9 cellular contexts compared by ENCODE assay signal in the genomic region with DNA sequence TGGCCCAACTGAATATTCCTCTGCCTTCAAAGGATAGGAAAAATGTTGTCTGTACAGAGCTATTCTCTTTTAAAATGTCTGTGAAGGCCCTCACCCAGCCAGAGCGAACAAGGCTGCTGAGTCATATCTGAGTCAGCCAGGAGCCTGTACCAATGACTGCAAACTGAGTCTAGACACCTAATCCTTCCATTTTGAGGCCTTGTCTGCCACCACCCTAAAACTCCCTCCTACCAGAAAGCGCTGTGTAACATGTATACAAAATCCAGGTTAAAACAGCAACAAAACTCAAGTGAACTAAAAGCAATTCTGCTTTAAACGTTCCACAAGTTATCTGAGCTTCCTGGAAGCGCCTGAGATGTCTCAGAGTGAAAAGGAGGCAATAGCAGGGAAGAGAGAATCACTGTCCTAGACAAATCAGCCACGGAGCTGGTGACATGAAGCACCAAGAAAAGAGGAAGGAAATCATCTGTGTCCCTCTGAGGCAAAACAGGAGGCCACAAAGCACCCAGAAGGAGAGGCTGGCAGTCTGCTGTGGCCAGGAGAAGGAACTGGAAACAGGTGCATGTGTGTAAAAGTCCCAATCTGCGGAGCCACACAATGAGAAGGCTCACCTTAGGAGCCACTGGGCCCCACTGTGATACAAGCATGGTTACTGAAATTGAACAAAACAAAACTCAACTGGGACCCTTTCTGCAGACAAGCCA. TPM values are rescaled to one million over a fixed set of nuclear protein-coding genes. Genes with fewer than 3 reads are reported as not detected.
DNase-seq lines count a peak whose midpoint lies in the region; ATAC-seq and TF ChIP-seq lines count a peak whose summit lies in the region.
"Had no signal": no experiment of that assay in that cellular context is flagged by ENCODE, and none has a peak within 500 bp of the region (broad histone marks: within the 10 kb centered on the region; RNA-seq: fewer than 3 reads in every experiment).

No MANE protein-coding gene starts in this region.

- peak; percentile 82 for ATAC-seq in HCT116
- peak; percentile 17 for ATAC-seq in activated naive CD8-positive, alpha-beta T cell treated with anti-CD3 and anti-CD28 coated beads, Interleukin-2, amount 10 ng/mL, durations not matched to agents 7 days and 5 days (ENCODE audit: low read depth)
- ATAC-seq in GM23338: no peak

- H3K27me3 Mint-ChIP-seq in activated naive CD8-positive, alpha-beta T cell treated with anti-CD3 and anti-CD28 coated beads, Interleukin-2, amount 10 ng/mL, durations not matched to agents 7 days and 5 days: no peaks in the 10 kb centered on the region
- peaks cover 3% of the 10 kb centered on the region for H3K27me3 Mint-ChIP-seq in GM23338 (ENCODE audit: insufficient read depth, low read depth, poor library complexity)

- RAD21 ChIA-PET in HCT116 (lab: Charles Lee; ENCODE audit: low non-redundant PET in 1 of 2, low total read pairs in 2 of 2, uncharacterized antibody in 2 of 2, unreplicated experiment in 2 of 2): no interaction called here

- H3K4me1 Mint-ChIP-seq in activated naive CD8-positive, alpha-beta T cell treated with anti-CD3 and anti-CD28 coated beads, Interleukin-2, amount 10 ng/mL, durations not matched to agents 7 days and 5 days: peaks cover 15% of the 10 kb centered on the region
- peaks cover 21% of the 10 kb centered on the region for H3K4me1 Mint-ChIP-seq in GM23338

- H2BK15ac ChIP-seq in mesenchymal stem cell (ENCODE audit: low read depth, poor library complexity, severe bottlenecking): no peak overlapping the region

- no peak overlapping the region for H4K91ac ChIP-seq in mesenchymal stem cell (ENCODE audit: low read length)

- H3K9me2 ChIP-seq in HCT116 (ENCODE audit: insufficient read depth) (no peaks in the 10 kb centered on the region), GM23338 (ENCODE audit: insufficient read depth) (no peaks in the 10 kb centered on the region; the same call in 1 of the 2 replicates)

- peak overlapping the region; percentile 29 for H2AK5ac ChIP-seq in mesenchymal stem cell (ENCODE audit: low read length, severe bottlenecking)

- intact Hi-C loops in HCT116 (cut with micrococcal nuclease): no loop called here

- H3K14ac ChIP-seq in mesenchymal stem cell (ENCODE audit: low read length in 2 of 2): no peak overlapping the region

- peak overlapping the region in 1 of 2 experiments; percentile 30 for H3K18ac ChIP-seq in mesenchymal stem cell (ENCODE audit: low read depth in 1 of 2, low read length in 2 of 2)

- peak overlapping the region; percentile 15 for H2BK120ac ChIP-seq in mesenchymal stem cell (ENCODE audit: low read depth, low read length)

- in situ Hi-C loops in GM13977 (cut with MboI; ENCODE audit: low pct_unique_long_range_greater_than_20kb, low sequenced_read_pairs, unreplicated experiment): no loop called here

- TF ChIP-seq RAD21 in HCT116 (IDR thresholded peaks at IDR 0.05; ENCODE audit: low read depth): no peak

- no peak overlapping the region for H3K4me3 ChIP-seq in HCT116 (replicated peaks in 1 of 2; ENCODE audit: low read depth in 1 of 2, low read length in 2 of 2)
- no peak overlapping the region for H3K4me3 ChIP-seq in mesenchymal stem cell (ENCODE audit: insufficient read depth in 1 of 2, low read depth in 1 of 2, low read length in 2 of 2)
- H3K4me3 ChIP-seq in GM23338: no peak overlapping the region

- no peak overlapping the region for H3K4ac ChIP-seq in mesenchymal stem cell (ENCODE audit: low read depth in 1 of 2, low read length in 2 of 2)

- H3K4me3 Mint-ChIP-seq in activated naive CD8-positive, alpha-beta T cell treated with anti-CD3 and anti-CD28 coated beads, Interleukin-2, amount 10 ng/mL, durations not matched to agents 7 days and 5 days: no peak overlapping the region
- H3K4me3 Mint-ChIP-seq in GM23338: no peak overlapping the region

- H3F3A ChIP-seq in GM23338 (replicated peaks; ENCODE audit: low read depth): no peaks in the 10 kb centered on the region

- no peaks in the 10 kb centered on the region for H3K9me3 ChIP-seq in HCT116 (ENCODE audit: control insufficient read depth in 1 of 2, insufficient read depth in 1 of 2, low read depth in 1 of 2, low read length in 2 of 2)
- no peaks in the 10 kb centered on the region for H3K9me3 ChIP-seq in mesenchymal stem cell (ENCODE audit: control insufficient read depth, low read length)

- CTCF ChIA-PET in HCT116 (lab: Charles Lee): interaction anchor here (1.1 to 1.5 kb wide), 3 partner anchors 359 to 668 kb away, joined by 3 to 7 read pairs (median 3); no protein-coding TSS in a partner anchor

- H4K8ac ChIP-seq in mesenchymal stem cell (ENCODE audit: low read length): peak overlapping the region; percentile 61

- H3K9ac ChIP-seq in HCT116 (ENCODE audit: low read length) (peak overlapping the region; percentile 10; the same call in 1 of the 2 replicates), mesenchymal stem cell (ENCODE audit: low read length) (peak overlapping the region; percentile 4)

- H3K27ac Mint-ChIP-seq in activated naive CD8-positive, alpha-beta T cell treated with anti-CD3 and anti-CD28 coated beads, Interleukin-2, amount 10 ng/mL, durations not matched to agents 7 days and 5 days: no peak overlapping the region
- H3K27ac Mint-ChIP-seq in GM23338: no peak overlapping the region

- BruUV-seq in HCT116 (replicated peaks; lab: Mats Ljungman, UMichigan): no TSS peak

- no peaks in the 10 kb centered on the region for H3K79me1 ChIP-seq in mesenchymal stem cell (replicated peaks; ENCODE audit: low read length, poor library complexity, severe bottlenecking)

- H3K4me2 ChIP-seq in HCT116 (ENCODE audit: low read length) (peak overlapping the region; percentile 46), mesenchymal stem cell (ENCODE audit: low read length, poor library complexity, severe bottlenecking) (no peak overlapping the region), GM23338 (no peak overlapping the region)

- peaks cover 9 to 16% of the 10 kb centered on the region in 2 experiments for H3K4me1 ChIP-seq in HCT116 (ENCODE audit: control insufficient read depth in 1 of 2, insufficient read depth in 2 of 2, low read length in 2 of 2)
- H3K4me1 ChIP-seq in mesenchymal stem cell (ENCODE audit: control insufficient read depth, insufficient read depth, low read depth, low read length): peaks cover 10% of the 10 kb centered on the region
- peaks cover 12% of the 10 kb centered on the region; the same call in 1 of the 2 replicates for H3K4me1 ChIP-seq in GM23338 (ENCODE audit: insufficient read depth)

- POLR2A ChIA-PET in HCT116 (lab: Charles Lee): interaction anchor here (0.8 to 1.4 kb wide), 2 partner anchors 8 to 341 kb away, joined by 3 to 6 read pairs; a partner anchor contains a TSS
- POLR2A ChIA-PET in activated naive CD8-positive, alpha-beta T cell treated with anti-CD3 and anti-CD28 coated beads, Interleukin-2, amount 10 ng/mL, durations not matched to agents 7 days and 5 days (lab: Charles Lee): interaction anchor here (1.1 kb wide), 1 partner anchor 341 kb away, joined by 5 read pairs; a partner anchor contains a TSS

- H3K36me3 ChIP-seq in HCT116 (ENCODE audit: control insufficient read depth in 1 of 2, insufficient read depth in 2 of 2, low read length in 2 of 2) (no peaks in the 10 kb centered on the region), mesenchymal stem cell (ENCODE audit: control insufficient read depth in 1 of 2, insufficient read depth in 2 of 2, low read depth in 1 of 2, low read length in 2 of 2) (peaks cover under 1 to 2% of the 10 kb centered on the region in 2 experiments), GM23338 (ENCODE audit: insufficient read depth) (no peaks in the 10 kb centered on the region)

- H3K27ac ChIP-seq in HCT116 (ENCODE audit: low read depth, low read length) (peak overlapping the region; percentile 32; the same call in 1 of the 2 replicates), mesenchymal stem cell (ENCODE audit: low read length, poor library complexity, severe bottlenecking) (peak overlapping the region; percentile 27), GM23338 (ENCODE audit: low read depth) (no peak overlapping the region)

- TF ChIP-seq CTCF in GM13977 (IDR thresholded peaks at IDR 0.05; ENCODE audit: extremely low read depth, insufficient read depth, missing control alignments) (no peak), HCT116 (IDR thresholded peaks at IDR 0.05 in 2 of 3, conservative IDR thresholded peaks at IDR 0.05 in 1 of 3; ENCODE audit: borderline replicate concordance in 1 of 3, insufficient read depth in 1 of 3, low read depth in 2 of 3, low read length in 2 of 3) (no peak), GM23338 (conservative IDR thresholded peaks at IDR 0.05; ENCODE audit: low read depth in 2 of 2) (no peak)

- peaks cover 4% of the 10 kb centered on the region for H3K36me3 Mint-ChIP-seq in activated naive CD8-positive, alpha-beta T cell treated with anti-CD3 and anti-CD28 coated beads, Interleukin-2, amount 10 ng/mL, durations not matched to agents 7 days and 5 days
- no peaks in the 10 kb centered on the region; the same call in 1 of the 3 replicates for H3K36me3 Mint-ChIP-seq in GM23338 (ENCODE audit: low read depth)

- no peaks in the 10 kb centered on the region for H3K27me3 ChIP-seq in HCT116 (ENCODE audit: insufficient read depth, low read length)
- H3K27me3 ChIP-seq in mesenchymal stem cell (ENCODE audit: control insufficient read depth in 1 of 2, insufficient read depth in 1 of 2, low read length in 2 of 2): no peaks in the 10 kb centered on the region
- H3K27me3 ChIP-seq in GM23338 (ENCODE audit: insufficient read depth): no peaks in the 10 kb centered on the region

- H3K23ac ChIP-seq in mesenchymal stem cell (ENCODE audit: low read length in 2 of 2): no peak overlapping the region

- H3K79me2 ChIP-seq in HCT116 (ENCODE audit: insufficient read depth, low read length) (no peaks in the 10 kb centered on the region), GM23338 (replicated peaks; ENCODE audit: insufficient read depth) (no peaks in the 10 kb centered on the region)

- H2BK12ac ChIP-seq in mesenchymal stem cell (ENCODE audit: low read length in 2 of 2): peak overlapping the region; percentile 44 to 70

- H3K9me3 Mint-ChIP-seq in activated naive CD8-positive, alpha-beta T cell treated with anti-CD3 and anti-CD28 coated beads, Interleukin-2, amount 10 ng/mL, durations not matched to agents 7 days and 5 days: no peaks in the 10 kb centered on the region
- H3K9me3 Mint-ChIP-seq in GM23338: no peaks in the 10 kb centered on the region

- no peak for TF ChIP-seq POLR2A in HCT116 (IDR thresholded peaks at IDR 0.05; ENCODE audit: borderline replicate concordance, extremely low read depth, insufficient read depth, insufficient read length)

- peak; percentile 51 for DNase-seq in GM13977 (ENCODE audit: low spot score)
- DNase-seq in HCT116 (ENCODE audit: low read depth, low spot score): peak; percentile 55
- peak; percentile 96 for DNase-seq in MV-4-11 (lab: John Stamatoyannopoulos, UW)
- DNase-seq in activated naive CD8-positive, alpha-beta T cell treated with anti-CD3 and anti-CD28 coated beads, Interleukin-2, amount 10 ng/mL, durations not matched to agents 7 days and 5 days: no peak
- peak; percentile 85 for DNase-seq in mesenchymal stem cell
- DNase-seq in NCI-H1417 treated with DMSO at 0.1 percent for 48 hours (lab: John Stamatoyannopoulos, UW): no peak
- no peak for DNase-seq in GM23338 (ENCODE audit: low spot score)
- no peak for DNase-seq in DMS 273 (lab: John Stamatoyannopoulos, UW; ENCODE audit: unreplicated experiment)

- H2BK5ac ChIP-seq in mesenchymal stem cell (ENCODE audit: low read depth, low read length, poor library complexity, severe bottlenecking): no peak overlapping the region

- 68% methylated on average over 5 of the region's 6 CpGs for WGBS in mesenchymal stem cell

- H4K20me1 ChIP-seq in HCT116 (ENCODE audit: insufficient read depth) (no peaks in the 10 kb centered on the region), GM23338 (replicated peaks; ENCODE audit: insufficient read depth) (no peaks in the 10 kb centered on the region)

- peak overlapping the region; percentile 33 for H2AFZ ChIP-seq in HCT116 (ENCODE audit: low read depth, low read length, poor library complexity, severe bottlenecking)
- no peak overlapping the region for H2AFZ ChIP-seq in mesenchymal stem cell (ENCODE audit: low read depth, low read length)
- H2AFZ ChIP-seq in GM23338: no peak overlapping the region

RNA-seq across cellular contexts. Expression of a gene that starts 10.2 kb away (rescaled TPM):
- 3.9 TPM for total RNA-seq in HCT116 (2021; ENCODE audit: unreplicated experiment)
- 4.9 and 5.6 TPM in 2 replicates for polyA plus RNA-seq in HCT116 (2012)
- total RNA-seq in activated naive CD8-positive, alpha-beta T cell treated with anti-CD3 and anti-CD28 coated beads, Interleukin-2, amount 10 ng/mL, durations not matched to agents 7 days and 5 days: 10 to 100 TPM; 12.6 to 13.1 TPM
- polyA plus RNA-seq in mesenchymal stem cell (2013, experiment 1 of 2): 4.4 TPM
- 4.4 TPM for polyA plus RNA-seq in mesenchymal stem cell (2013, experiment 2 of 2)
- total RNA-seq in GM23338 (2014; rRNA removed; shearing (Covaris generic)): 4.3 and 4.6 TPM in 2 replicates
- polyA plus RNA-seq in GM23338 (2016; fragmentation: Nextera tagmentation; extraction: Ambion mirVana): 8.9 and 12.2 TPM in 2 replicates

RNA-seq across cellular contexts. Expression of a gene that starts 51.3 kb away (rescaled TPM):
- 0.17 TPM for total RNA-seq in HCT116 (2021; ENCODE audit: unreplicated experiment)
- 0.04 TPM in 1 of 2 replicates, not detected in the other for polyA plus RNA-seq in HCT116 (2012)
- total RNA-seq in activated naive CD8-positive, alpha-beta T cell treated with anti-CD3 and anti-CD28 coated beads, Interleukin-2, amount 10 ng/mL, durations not matched to agents 7 days and 5 days: 1 to 10 TPM in 1 of 2 experiments, under 1 TPM in 1; 1.00 to 1.9 TPM
- not detected for polyA plus RNA-seq in mesenchymal stem cell (2013, experiment 1 of 2)
- not detected for polyA plus RNA-seq in mesenchymal stem cell (2013, experiment 2 of 2)
- total RNA-seq in GM23338 (2014; rRNA removed; shearing (Covaris generic)): 0.35 and 0.76 TPM in 2 replicates
- polyA plus RNA-seq in GM23338 (2016; fragmentation: Nextera tagmentation; extraction: Ambion mirVana): 0.05 and 0.11 TPM in 2 replicates
- total RNA-seq: pulmonary artery endothelial cell had no signal

Comparison
In these comparisons a context has a peak if more than half of its experiments do, and no peak if none do; other contexts are left out.
1. DNase-seq: peak in GM13977 (single experiment), HCT116 (single experiment), MV-4-11 (single experiment) and mesenchymal stem cell (single experiment); none in activated naive CD8-positive, alpha-beta T cell treated with anti-CD3 and anti-CD28 coated beads, Interleukin-2, amount 10 ng/mL, durations not matched to agents 7 days and 5 days (single experiment), NCI-H1417 treated with DMSO at 0.1 percent for 48 hours (single experiment), GM23338 (single experiment) and DMS 273 (single experiment).